25 cellular contexts compared by ENCODE assay signal in the genomic region with DNA sequence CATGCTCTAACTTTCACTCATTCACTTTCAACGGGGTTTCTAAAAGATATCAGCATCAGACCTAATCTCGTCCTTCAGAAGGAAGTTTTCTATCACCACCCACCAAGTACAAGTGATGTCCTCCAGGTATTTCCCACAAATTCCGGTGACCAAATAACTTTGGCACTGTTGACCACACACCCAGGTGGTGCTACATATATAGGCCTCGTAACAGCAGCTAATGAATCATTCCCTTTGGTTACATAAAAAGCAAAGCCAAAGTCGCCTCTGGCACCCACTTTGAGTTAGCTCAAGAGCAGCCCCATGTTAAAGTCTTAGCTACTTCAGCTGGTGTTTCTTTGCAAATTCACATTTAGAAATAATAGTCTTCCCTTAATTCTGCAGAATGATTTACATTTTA.
"Had no signal": no experiment of that assay in that cellular context is flagged by ENCODE, and none has a peak within 500 bp of the region (broad histone marks: within the 10 kb centered on the region; RNA-seq: fewer than 3 reads in every experiment).

No MANE protein-coding gene starts in this region.

- FAIRE-seq: endothelial cell of umbilical vein, keratinocyte had no signal

- H3K4me3 ChIP-seq: coronary artery, esophagus squamous epithelium, heart right ventricle, lower lobe of right lung, testis, tibial artery had no signal

- H3K9ac ChIP-seq: parathyroid adenoma had no signal

- DNase-seq: dermis blood vessel endothelial cell; effector memory CD4-positive, alpha-beta T cell; erythroblast; esophagus squamous epithelium; foreskin melanocyte; glutamatergic neuron; heart right ventricle; hypothalamus; left ventricle myocardium superior; lower lobe of right lung; naive B cell; stimulated activated CD4-positive, alpha-beta T cell treated with anti-CD3 and anti-CD28 coated beads, Interleukin-2, amount 100 ng/mL, for 24 hours; stimulated activated CD4-positive, alpha-beta T cell treated with anti-CD3 and anti-CD28 coated beads, Interleukin-4, amount 100 ng/mL, for 24 hours; stimulated activated naive CD8-positive, alpha-beta T cell treated with anti-CD3 and anti-CD28 coated beads, Interleukin-15, Interleukin-2, amounts not matched to agents 100 U/mL and 50 U/mL, for 24 hours; substantia nigra; testis; tibial artery had no signal

- H3K36me3 ChIP-seq: esophagus squamous epithelium, heart right ventricle, lower lobe of right lung, neutrophil, tibial artery had no signal

- H2AFZ ChIP-seq: parathyroid adenoma had no signal

- H3K27me3 ChIP-seq: esophagus squamous epithelium, heart right ventricle, neutrophil, testis, tibial artery had no signal

- H3K27ac ChIP-seq: coronary artery, esophagus squamous epithelium, heart right ventricle, lower lobe of right lung, neutrophil, parathyroid adenoma, testis, tibial artery had no signal

- H3K4me1 ChIP-seq: esophagus squamous epithelium, heart right ventricle, lower lobe of right lung, parathyroid adenoma, testis, tibial artery had no signal

- ATAC-seq: heart right ventricle; left ventricle myocardium superior; lower lobe of right lung; natural killer cell treated with Interleukin-12 subunit alpha and Interleukin-12 subunit beta and Interleukin-15 and Interleukin-18, amount 100 ng/mL, for 72 hours; sciatic nerve; stimulated activated effector memory CD8-positive, alpha-beta T cell treated with anti-CD3 and anti-CD28 coated beads, Interleukin-12 subunit alpha, Interleukin-12 subunit beta, amount 100 ng/mL, for 72 hours; stimulated activated naive CD8-positive, alpha-beta T cell treated with anti-CD3 and anti-CD28 coated beads, Interleukin-15, Interleukin-2, amounts not matched to agents 100 U/mL and 50 U/mL, for 24 hours had no signal

- H3K79me2 ChIP-seq: parathyroid adenoma had no signal

- H3K9me3 ChIP-seq: esophagus squamous epithelium, heart right ventricle, lower lobe of right lung, neutrophil, testis, tibial artery had no signal
